ENCODE assay signal across 19 cellular contexts in the genomic region with DNA sequence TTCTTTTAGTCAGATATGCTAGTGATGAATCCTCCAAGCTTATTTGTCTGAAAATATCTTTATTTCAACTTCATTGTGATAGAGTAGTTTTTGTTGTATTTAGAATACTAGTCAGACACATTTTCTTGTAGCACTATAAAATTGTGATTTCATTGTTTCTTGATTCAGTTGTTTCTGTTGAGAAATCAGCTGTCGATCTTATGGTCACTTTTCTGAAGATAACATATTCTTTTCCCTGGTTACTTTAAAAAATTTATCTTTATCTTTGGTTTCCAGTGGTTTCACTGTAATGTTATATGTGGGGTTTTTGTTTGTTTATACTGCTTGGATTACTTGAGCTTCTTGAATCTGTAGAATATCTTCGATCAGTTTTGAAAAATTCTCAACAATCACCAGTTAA.
"Had no signal": no experiment of that assay in that cellular context is flagged by ENCODE, and none has a peak within 500 bp of the region (broad histone marks: within the 10 kb centered on the region; RNA-seq: fewer than 3 reads in every experiment).

No MANE protein-coding gene starts in this region.

- H3K4me2 ChIP-seq: hepatocyte had no signal

- ATAC-seq: activated CD8-positive, alpha-beta T cell treated with anti-CD3 and anti-CD28 coated beads, Interleukin-2, amount 10 ng/mL, durations not matched to agents 7 days and 5 days; activated naive CD4-positive, alpha-beta T cell treated with anti-CD3 and anti-CD28 coated beads, Interleukin-2, amount 50 U/mL, for 72 hours; naive thymus-derived CD8-positive, alpha-beta T cell had no signal

- H3K27me3 ChIP-seq: ascending aorta, esophagus muscularis mucosa, hepatocyte, spleen had no signal

- H3K36me3 ChIP-seq: ascending aorta, esophagus muscularis mucosa, left ventricle myocardium inferior, spleen, thoracic aorta had no signal

- H3K27ac ChIP-seq: ascending aorta, esophagus muscularis mucosa, hepatocyte, left ventricle myocardium inferior, spleen, thoracic aorta, VCaP had no signal

- DNase-seq: activated CD4-positive, alpha-beta T cell treated with anti-CD3 and anti-CD28 coated beads, Interleukin-2, amount 50 U/mL, for 1 hour; activated CD4-positive, CD25-positive, alpha-beta regulatory T cell treated with anti-CD3 and anti-CD28 coated beads, Interleukin-2, amount 50 U/mL, for 72 hours; activated CD8-positive, alpha-beta T cell treated with anti-CD3 and anti-CD28 coated beads, Interleukin-2, amount 10 ng/mL, durations not matched to agents 7 days and 5 days; activated T-cell treated with anti-CD3 and anti-CD28 coated beads, Interleukin-2, amount 50 U/mL, for 1 hour; effector memory CD4-positive, alpha-beta T cell; glutamatergic neuron; left ventricle myocardium inferior; naive thymus-derived CD8-positive, alpha-beta T cell; retina; spleen; stimulated activated CD4-positive, alpha-beta T cell treated with anti-CD3 and anti-CD28 coated beads, Interleukin-4, amount 100 ng/mL, for 24 hours; stimulated activated naive CD4-positive, alpha-beta T cell treated with Interleukin-2 at 50 U/mL for 16 hours had no signal

- H3K79me2 ChIP-seq: hepatocyte had no signal

- FAIRE-seq: endothelial cell of umbilical vein had no signal

- H3K4me1 ChIP-seq: esophagus muscularis mucosa, left ventricle myocardium inferior, spleen had no signal

- H3K4me3 ChIP-seq: ascending aorta, esophagus muscularis mucosa, hepatocyte, left ventricle myocardium inferior, spleen, thoracic aorta had no signal
